Comparison of ENCODE assay signal across 1 cellular context in the genomic region with DNA sequence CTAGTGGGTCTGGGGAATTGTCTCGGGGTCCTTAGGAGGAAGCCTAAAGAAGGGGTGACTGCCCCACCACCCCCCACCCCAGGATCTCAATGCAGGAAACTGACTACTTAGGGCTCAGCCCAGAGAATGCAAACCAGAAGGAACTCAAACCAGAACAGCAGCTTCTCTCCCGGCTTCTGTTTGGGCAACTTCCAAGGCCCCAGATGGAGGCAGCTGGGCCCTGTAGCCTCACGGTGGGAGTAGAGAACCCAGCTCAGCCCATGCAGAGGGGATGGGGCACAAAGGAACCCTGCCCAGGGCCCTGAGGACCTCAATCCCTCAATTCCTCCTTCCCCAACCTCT.
TF ChIP-seq lines count a peak whose summit lies in the region.

No MANE protein-coding gene starts in this region.

TF ChIP-seq in SK-N-SH, 30 proteins besides CTCF, POLR2A, EP300 and RAD21 (continued from another document):
- TF ChIP-seq REST (IDR thresholded peaks at IDR 0.05; ENCODE audit: low read depth, low read length): no peak
- no peak for TF ChIP-seq GABPA (IDR thresholded peaks at IDR 0.05; ENCODE audit: low read depth)
TF ChIP-seq in SK-N-SH: peak in this region for 0.
